In the genomic region with DNA sequence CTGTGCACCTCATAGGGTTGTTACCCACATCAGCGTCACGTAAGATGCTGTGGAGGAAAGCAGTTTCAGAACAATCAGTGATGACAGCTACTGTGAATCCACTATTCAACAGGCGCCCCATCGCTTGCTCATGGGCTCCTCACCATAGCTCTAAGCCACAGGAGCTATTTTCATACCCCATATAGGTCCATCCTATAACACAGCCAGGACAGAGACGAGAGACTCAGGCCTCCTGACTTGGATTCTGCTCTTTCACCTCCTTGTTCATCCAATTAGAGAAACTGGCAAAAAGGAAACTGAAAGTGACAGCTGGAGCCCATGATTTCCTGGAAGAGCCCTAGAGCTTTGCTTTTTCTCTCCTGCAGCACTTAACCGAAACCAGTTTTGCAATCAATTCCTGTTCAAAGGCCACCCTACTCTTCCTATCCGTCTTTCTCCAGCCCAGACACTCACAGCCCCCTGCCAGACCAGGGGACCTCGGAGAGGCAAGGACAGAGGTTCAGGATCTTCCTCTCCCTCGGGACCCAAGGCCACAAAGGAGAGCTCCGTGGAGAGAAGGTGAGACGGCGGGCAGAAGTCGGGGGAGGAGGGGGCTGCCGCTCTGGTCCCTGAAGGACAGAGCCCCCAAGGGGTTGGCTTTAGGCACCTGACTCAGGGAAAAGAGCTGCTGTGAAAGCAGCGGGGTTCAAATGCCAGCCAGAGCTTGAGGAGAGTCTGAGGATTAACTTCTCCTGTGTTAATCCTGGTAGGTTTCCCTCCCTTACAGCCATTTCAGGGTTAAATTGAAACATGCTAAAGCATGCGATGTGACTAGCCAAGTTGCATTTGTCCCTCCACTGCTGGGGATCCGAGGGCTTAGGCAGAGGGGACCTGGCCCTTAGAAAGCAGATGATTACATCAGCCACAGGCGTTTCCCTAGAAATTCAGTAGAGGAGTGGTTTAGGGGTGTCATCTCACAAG, we compare ENCODE assay signal across 8 cellular contexts. TPM values are rescaled to one million over a fixed set of nuclear protein-coding genes. Genes with fewer than 3 reads are reported as not detected.
DNase-seq lines count a peak whose midpoint lies in the region; ATAC-seq lines count a peak whose summit lies in the region.

A gene with protein sequence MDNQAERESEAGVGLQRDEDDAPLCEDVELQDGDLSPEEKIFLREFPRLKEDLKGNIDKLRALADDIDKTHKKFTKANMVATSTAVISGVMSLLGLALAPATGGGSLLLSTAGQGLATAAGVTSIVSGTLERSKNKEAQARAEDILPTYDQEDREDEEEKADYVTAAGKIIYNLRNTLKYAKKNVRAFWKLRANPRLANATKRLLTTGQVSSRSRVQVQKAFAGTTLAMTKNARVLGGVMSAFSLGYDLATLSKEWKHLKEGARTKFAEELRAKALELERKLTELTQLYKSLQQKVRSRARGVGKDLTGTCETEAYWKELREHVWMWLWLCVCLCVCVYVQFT (plus strand): TSS at position 381 of the 960 bp plus-strand sequence. CDS start 7,980 bp downstream, outside the sequence.

- no peak within 1 kb of the TSS for H3K4me3 ChIP-seq in HUES48 (ENCODE audit: low read depth, low read length)
- peak within 1 kb of the TSS; percentile 19 for H3K4me3 ChIP-seq in iPS-18a (ENCODE audit: low read length)

- H3K9me3 ChIP-seq in HUES48 (ENCODE audit: control insufficient read depth, insufficient read depth, low read length) (no peaks in the 10 kb centered on the region; the same call in 1 of the 2 replicates), iPS-18a (ENCODE audit: control insufficient read depth, low read depth, low read length) (no peaks in the 10 kb centered on the region)

- H3K27ac ChIP-seq in HUES48 (ENCODE audit: low read depth, low read length) = peak within 1 kb of the TSS; percentile 40
- H3K27ac ChIP-seq in iPS-18a (ENCODE audit: low read length) = peak within 1 kb of the TSS; percentile 47

- ATAC-seq in HG02623 (IDR thresholded peaks at IDR 0.05; ENCODE audit: unreplicated experiment) = no peak

- peaks cover 12% of the 10 kb centered on the region for H3K4me1 ChIP-seq in HUES48 (ENCODE audit: control insufficient read depth, insufficient read depth, low read length)
- peaks cover 11% of the 10 kb centered on the region for H3K4me1 ChIP-seq in iPS-18a (ENCODE audit: control insufficient read depth, low read depth, low read length)

- DNase-seq in NCI-H1694 treated with DMSO at 0.1 percent for 48 hours (lab: John Stamatoyannopoulos, UW) (peak; percentile 6), NCI-H1694 (lab: John Stamatoyannopoulos, UW) (no peak), astrocyte of the hippocampus (ENCODE audit: low read depth, low spot score) (peak; percentile 68), smooth muscle cell of the brain vasculature (ENCODE audit: low read depth, low spot score) (peak; percentile 39)

- peak within 1 kb of the TSS; percentile 46; the same call in 1 of the 2 replicates for H3K9ac ChIP-seq in HUES48 (ENCODE audit: low read depth, low read length)
- peak within 1 kb of the TSS; percentile 10 for H3K9ac ChIP-seq in iPS-18a (ENCODE audit: low read length)

- H3K36me3 ChIP-seq in HUES48 (ENCODE audit: control insufficient read depth, insufficient read depth, low read length) (no peaks in the 10 kb centered on the region), iPS-18a (ENCODE audit: control insufficient read depth, low read depth, low read length) (no peaks in the 10 kb centered on the region)

- intact Hi-C loops in T-helper 2 cell treated with Interferon-gamma antibody and Interleukin-4, amounts not matched to agents 100 ng/mL and 5 ng/mL, for 36 hours (cut with micrococcal nuclease) = loop anchor here (1.0 to 5.0 kb wide), 2 partner anchors 13 to 49 kb away; no protein-coding TSS in a partner anchor

- H3K27me3 ChIP-seq in HUES48 (ENCODE audit: control insufficient read depth, insufficient read depth, low read length) = no peaks in the 10 kb centered on the region
- H3K27me3 ChIP-seq in iPS-18a (ENCODE audit: control insufficient read depth, insufficient read depth, low read length) = no peaks in the 10 kb centered on the region

RNA-seq across cellular contexts. Expression of the gene that starts here (rescaled TPM):
- 73.1 and 73.9 TPM in 2 replicates for total RNA-seq in T-helper 2 cell treated with Interferon-gamma antibody and Interleukin-4, amounts not matched to agents 100 ng/mL and 5 ng/mL, for 36 hours
